17 cellular contexts compared by ENCODE assay signal in the genomic region with DNA sequence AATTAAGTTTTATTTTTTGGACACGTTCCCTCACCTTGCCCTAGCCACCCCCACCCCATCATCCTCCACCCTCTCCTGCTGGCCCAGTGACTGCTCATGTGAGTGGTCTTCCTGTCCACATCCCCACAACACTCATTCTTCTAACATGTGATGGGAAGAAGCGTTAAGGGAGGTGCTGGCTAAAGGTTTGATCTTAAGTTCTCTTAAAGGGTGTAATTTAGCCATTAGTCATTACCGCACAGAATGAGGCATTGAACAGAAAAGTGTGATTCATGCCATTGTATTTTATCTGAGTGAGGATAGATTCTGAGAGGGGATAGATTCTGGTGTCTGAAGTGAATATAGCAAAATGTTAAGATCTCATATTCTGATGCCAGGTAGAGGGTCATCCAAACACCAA.
DNase-seq lines count a peak whose midpoint lies in the region; ATAC-seq and TF ChIP-seq lines count a peak whose summit lies in the region.
"Had no signal": no experiment of that assay in that cellular context is flagged by ENCODE, and none has a peak within 500 bp of the region (broad histone marks: within the 10 kb centered on the region; RNA-seq: fewer than 3 reads in every experiment).

No MANE protein-coding gene starts in this region.

- H2AFZ ChIP-seq in GM23248 (no peak overlapping the region), neuronal stem cell (ENCODE audit: low read length) (no peak overlapping the region)

- H2BK15ac ChIP-seq in neuronal stem cell (ENCODE audit: low read length) = no peak overlapping the region

- WGBS in GM23248 (ENCODE audit: low coverage in 1 of 2, low lambda C conversion rate in 2 of 2, missing lambda C conversion rate in 2 of 2), 2 experiments = 20 to 30% methylated on average over 3 of the region's 3 CpGs
- WGBS in neuronal stem cell (ENCODE audit: extremely low coverage in 2 of 2, insufficient read length in 2 of 2, insufficient replicate concordance in 1 of 2), 2 donors = no CpG with 5 or more reads among the region's 3 CpGs

- H3K4me3 ChIP-seq in GM23248 (no peak overlapping the region), skeletal muscle cell (ENCODE audit: low read depth, low read length) (no peak overlapping the region), upper lobe of right lung (no peak overlapping the region), neuronal stem cell (ENCODE audit: low read length in 2 of 2) (no peak overlapping the region)
- H3K4me3 ChIP-seq: dorsolateral prefrontal cortex had no signal

- H3K9me2 ChIP-seq in GM23248 (ENCODE audit: insufficient read depth) = no peaks in the 10 kb centered on the region

- no peaks in the 10 kb centered on the region for H3K79me2 ChIP-seq in GM23248 (ENCODE audit: insufficient read depth)

- H3K23ac ChIP-seq in neuronal stem cell (ENCODE audit: low read depth, low read length, poor library complexity) = no peak overlapping the region

- peak; percentile 93 for DNase-seq in GM23248
- DNase-seq in RPMI7951 (ENCODE audit: low read depth) = peak; percentile 89
- DNase-seq in epithelial cell of prostate (ENCODE audit: low read depth, low spot score) = peak; percentile 58
- DNase-seq in skeletal muscle cell (ENCODE audit: low read depth) = peak; percentile 51
- DNase-seq in upper lobe of right lung = no peak
- no peak for DNase-seq in neuronal stem cell (ENCODE audit: low spot score)
- no peak for DNase-seq in T-helper 9 cell
- DNase-seq: activated CD4-positive, alpha-beta T cell treated with anti-CD3 and anti-CD28 coated beads for 4 hours; activated T-cell treated with anti-CD3 and anti-CD28 coated beads, Interleukin-2, amount 50 U/mL, for 1 hour; kidney; MV-4-11; NCI-H446 treated with DMSO at 0.1 percent for 48 hours; stimulated activated CD4-positive, alpha-beta T cell treated with anti-CD3 and anti-CD28 coated beads, Interleukin-4, amount 100 ng/mL, for 4 hours; stimulated activated naive CD4-positive, alpha-beta T cell; T-helper 2 cell had no signal

- no peak overlapping the region for H4K8ac ChIP-seq in neuronal stem cell (ENCODE audit: low read depth, low read length)

- no peak overlapping the region for H2BK5ac ChIP-seq in neuronal stem cell (ENCODE audit: low read length)

- no peak overlapping the region for H3K14ac ChIP-seq in neuronal stem cell (ENCODE audit: low read length)

- H2BK120ac ChIP-seq in neuronal stem cell (ENCODE audit: low read depth, low read length) = no peak overlapping the region

- no peaks in the 10 kb centered on the region for H3K9me3 ChIP-seq in GM23248 (ENCODE audit: low read depth)
- H3K9me3 ChIP-seq in upper lobe of right lung = no peaks in the 10 kb centered on the region
- no peaks in the 10 kb centered on the region for H3K9me3 ChIP-seq in neuronal stem cell (replicated peaks in 1 of 2; ENCODE audit: control insufficient read depth in 2 of 2, insufficient read depth in 1 of 2, low read depth in 1 of 2, low read length in 2 of 2)

- ATAC-seq in upper lobe of right lung (no peak), GM19035 (IDR thresholded peaks at IDR 0.05; ENCODE audit: unreplicated experiment) (no peak)

- no peaks in the 10 kb centered on the region for H3K27me3 ChIP-seq in GM23248 (replicated peaks; ENCODE audit: insufficient read depth)
- no peaks in the 10 kb centered on the region for H3K27me3 ChIP-seq in upper lobe of right lung
- no peaks in the 10 kb centered on the region for H3K27me3 ChIP-seq in neuronal stem cell (ENCODE audit: control insufficient read depth in 3 of 3, insufficient read depth in 3 of 3, low read depth in 1 of 3, low read length in 3 of 3)
- H3K27me3 ChIP-seq: dorsolateral prefrontal cortex had no signal

- H3K4me1 ChIP-seq in GM23248 (ENCODE audit: insufficient read depth) (peaks cover 28% of the 10 kb centered on the region), upper lobe of right lung (no peaks in the 10 kb centered on the region), neuronal stem cell (ENCODE audit: control insufficient read depth in 2 of 2, insufficient read depth in 1 of 2, low read depth in 1 of 2, low read length in 2 of 2) (no peaks in the 10 kb centered on the region)

- TF ChIP-seq CTCF in upper lobe of right lung (IDR thresholded peaks at IDR 0.05) = no peak

- H3K18ac ChIP-seq in neuronal stem cell (ENCODE audit: low read length) = no peak overlapping the region

- no peak overlapping the region for H2AK5ac ChIP-seq in neuronal stem cell (ENCODE audit: low read depth, low read length)

- peaks cover 30% of the 10 kb centered on the region for H3F3A ChIP-seq in GM23248 (ENCODE audit: insufficient read depth)

- H3K79me1 ChIP-seq in neuronal stem cell (ENCODE audit: low read depth, low read length) = no peaks in the 10 kb centered on the region

- intact Hi-C loops in upper lobe of right lung (cut with DNase I) = no loop called here

- H3K4me2 ChIP-seq in GM23248 (ENCODE audit: unreplicated experiment) (peak overlapping the region; percentile 68), neuronal stem cell (ENCODE audit: insufficient read depth, low read length, poor library complexity, severe bottlenecking) (no peak overlapping the region)

- H3K9ac ChIP-seq in GM23248 (peak overlapping the region; percentile 74), neuronal stem cell (ENCODE audit: low read depth, low read length, poor library complexity) (no peak overlapping the region)

- H2BK12ac ChIP-seq in neuronal stem cell (ENCODE audit: low read length) = no peak overlapping the region

- H4K91ac ChIP-seq in neuronal stem cell (ENCODE audit: low read depth, low read length, poor library complexity) = no peak overlapping the region

- H3K36me3 ChIP-seq in GM23248 (ENCODE audit: low read depth) (peaks cover 4% of the 10 kb centered on the region), upper lobe of right lung (peaks cover 5% of the 10 kb centered on the region), neuronal stem cell (replicated peaks in 1 of 2; ENCODE audit: control insufficient read depth in 2 of 2, insufficient read depth in 2 of 2, low read length in 2 of 2) (peaks cover 0 to 6% of the 10 kb centered on the region in 2 donors)

- H4K20me1 ChIP-seq in GM23248 (ENCODE audit: insufficient read depth) = no peaks in the 10 kb centered on the region

- H3K4ac ChIP-seq in neuronal stem cell (ENCODE audit: low read length) = no peak overlapping the region

- in situ Hi-C loops in GM23248 (cut with MboI) = no loop called here

- H3K27ac ChIP-seq in GM23248 = peak overlapping the region; percentile 95
- peak overlapping the region; percentile 56 for H3K27ac ChIP-seq in epithelial cell of prostate
- no peak overlapping the region for H3K27ac ChIP-seq in upper lobe of right lung
- no peak overlapping the region for H3K27ac ChIP-seq in neuronal stem cell (replicated peaks; ENCODE audit: low read length)

Comparison
In these comparisons a context has a peak if more than half of its experiments do, and no peak if none do; other contexts are left out.
1. DNase-seq: peak in GM23248 (single experiment), RPMI7951 (single experiment), epithelial cell of prostate (single experiment) and skeletal muscle cell (single experiment); none in upper lobe of right lung (single experiment), neuronal stem cell (single experiment) and T-helper 9 cell (single experiment).
2. H3K27ac ChIP-seq: peak in GM23248 (single experiment) and epithelial cell of prostate (single experiment); none in upper lobe of right lung (single experiment) and neuronal stem cell (single experiment).